Comparison of ENCODE assay signal across 8 cellular contexts in genomic region chr10:97335188-97335619, GRCh38. TPM values are rescaled to one million over a fixed set of nuclear protein-coding genes. Genes with fewer than 3 reads are reported as not detected.
DNase-seq lines count a peak whose midpoint lies in the region; ATAC-seq and TF ChIP-seq lines count a peak whose summit lies in the region.

No MANE protein-coding gene starts in this region.

- peak overlapping the region; percentile 32 for H3K4me3 ChIP-seq in CD4-positive, CD25-positive, alpha-beta regulatory T cell (ENCODE audit: low read depth, low read length)
- H3K4me3 ChIP-seq in Karpas-422 (ENCODE audit: low read length) (peak overlapping the region; percentile 69; the same call in 1 of the 2 replicates), osteoblast (ENCODE audit: insufficient read depth, low read length) (peak overlapping the region; percentile 84)

- H3K9me3 ChIP-seq in CD4-positive, CD25-positive, alpha-beta regulatory T cell (ENCODE audit: control insufficient read depth in 2 of 2, low read length in 2 of 2): no peaks in the 10 kb centered on the region
- H3K9me3 ChIP-seq in Karpas-422 (ENCODE audit: low read length): no peaks in the 10 kb centered on the region
- H3K9me3 ChIP-seq in osteoblast (ENCODE audit: low read depth, low read length): no peaks in the 10 kb centered on the region

- H3K9me3 Mint-ChIP-seq in CD4-positive, CD25-positive, alpha-beta regulatory T cell: no peaks in the 10 kb centered on the region
- H3K9me3 Mint-ChIP-seq in effector memory CD8-positive, alpha-beta T cell: no peaks in the 10 kb centered on the region

- peak overlapping the region; percentile 71 to 83 (median 80) for H3K4me3 Mint-ChIP-seq in CD4-positive, CD25-positive, alpha-beta regulatory T cell
- H3K4me3 Mint-ChIP-seq in effector memory CD8-positive, alpha-beta T cell: peak overlapping the region; percentile 67 to 68

- peak overlapping the region; percentile 94 for H3K27ac ChIP-seq in CD4-positive, CD25-positive, alpha-beta regulatory T cell (ENCODE audit: insufficient read depth, low read length, poor library complexity, severe bottlenecking)
- H3K27ac ChIP-seq in Karpas-422 (ENCODE audit: low read length): no peak overlapping the region
- no peak overlapping the region for H3K27ac ChIP-seq in osteoblast (ENCODE audit: low read depth, low read length)

- H3K4me2 ChIP-seq in Karpas-422 (ENCODE audit: low read depth, low read length, poor library complexity, severe bottlenecking): peak overlapping the region; percentile 78
- peak overlapping the region; percentile 90 for H3K4me2 ChIP-seq in osteoblast (ENCODE audit: insufficient read depth, low read length)

- peaks cover 16% of the 10 kb centered on the region for H3K36me3 Mint-ChIP-seq in CD4-positive, CD25-positive, alpha-beta regulatory T cell
- H3K36me3 Mint-ChIP-seq in effector memory CD8-positive, alpha-beta T cell (ENCODE audit: insufficient read depth): peaks cover 22% of the 10 kb centered on the region

- no peaks in the 10 kb centered on the region for H3K9me2 ChIP-seq in Karpas-422 (replicated peaks; ENCODE audit: insufficient read depth, low read length)

- peak overlapping the region; percentile 80 for H3K9ac ChIP-seq in Karpas-422 (ENCODE audit: low read length)

- peaks cover 19% of the 10 kb centered on the region for H3K79me2 ChIP-seq in Karpas-422 (ENCODE audit: low read length)
- H3K79me2 ChIP-seq in osteoblast (ENCODE audit: insufficient read depth, low read length): peaks cover 10% of the 10 kb centered on the region

- peaks cover 5% of the 10 kb centered on the region for H3K27me3 ChIP-seq in CD4-positive, CD25-positive, alpha-beta regulatory T cell (ENCODE audit: control insufficient read depth, insufficient read depth, low read length)
- H3K27me3 ChIP-seq in Karpas-422 (ENCODE audit: low read length) (no peaks in the 10 kb centered on the region), osteoblast (ENCODE audit: insufficient read depth, low read length) (peaks cover 34% of the 10 kb centered on the region)

- DNase-seq in CD4-positive, CD25-positive, alpha-beta regulatory T cell: no peak
- no peak for DNase-seq in Karpas-422
- no peak for DNase-seq in effector memory CD8-positive, alpha-beta T cell
- no peak for DNase-seq in osteoblast (ENCODE audit: insufficient read length, low spot score, missing footprints)
- DNase-seq in inferior parietal cortex (ENCODE audit: extremely low spot score): no peak

- peaks cover 39% of the 10 kb centered on the region for H3K4me1 ChIP-seq in CD4-positive, CD25-positive, alpha-beta regulatory T cell (ENCODE audit: control insufficient read depth, insufficient read depth, low read length, poor library complexity, severe bottlenecking)
- H3K4me1 ChIP-seq in Karpas-422 (ENCODE audit: low read length) (peaks cover 31% of the 10 kb centered on the region), osteoblast (ENCODE audit: insufficient read depth, low read length) (peaks cover 20% of the 10 kb centered on the region)

- no peak overlapping the region for H2AFZ ChIP-seq in Karpas-422 (ENCODE audit: low read length)
- H2AFZ ChIP-seq in osteoblast (ENCODE audit: low read length): peak overlapping the region; percentile 29

- no peak overlapping the region for H3K27ac Mint-ChIP-seq in CD4-positive, CD25-positive, alpha-beta regulatory T cell
- H3K27ac Mint-ChIP-seq in effector memory CD8-positive, alpha-beta T cell: peak overlapping the region; percentile 87 to 88

- peaks cover 8 to 40% (median 27%) of the 10 kb centered on the region in 4 donors for H3K4me1 Mint-ChIP-seq in CD4-positive, CD25-positive, alpha-beta regulatory T cell
- H3K4me1 Mint-ChIP-seq in effector memory CD8-positive, alpha-beta T cell (ENCODE audit: low read depth in 2 of 2): peaks cover 23 to 27% of the 10 kb centered on the region in 2 donors

- H3K27me3 Mint-ChIP-seq in CD4-positive, CD25-positive, alpha-beta regulatory T cell: peaks cover 21% of the 10 kb centered on the region
- no peaks in the 10 kb centered on the region for H3K27me3 Mint-ChIP-seq in effector memory CD8-positive, alpha-beta T cell

- no peak for ATAC-seq in CD4-positive, CD25-positive, alpha-beta regulatory T cell (ENCODE audit: low read depth in 2 of 2)
- peak; percentile 4 for ATAC-seq in effector memory CD8-positive, alpha-beta T cell (replicated peaks)
- ATAC-seq in HG03095 (IDR thresholded peaks at IDR 0.05; ENCODE audit: unreplicated experiment) (no peak), HG02885 (IDR thresholded peaks at IDR 0.05; ENCODE audit: poor library complexity, unreplicated experiment) (no peak), HG03175 (IDR thresholded peaks at IDR 0.05; ENCODE audit: unreplicated experiment) (no peak)

- TF ChIP-seq CTCF in osteoblast (IDR thresholded peaks at IDR 0.05; ENCODE audit: extremely low read depth, low read depth, low read length): no peak

- peaks cover 8% of the 10 kb centered on the region; the same call in 1 of the 2 replicates for H4K20me1 ChIP-seq in Karpas-422 (ENCODE audit: insufficient read depth, low read depth, low read length)
- H4K20me1 ChIP-seq in osteoblast (ENCODE audit: insufficient read depth, low read length): no peaks in the 10 kb centered on the region

- H3K36me3 ChIP-seq in CD4-positive, CD25-positive, alpha-beta regulatory T cell (ENCODE audit: control insufficient read depth, insufficient read depth, low read length): no peaks in the 10 kb centered on the region
- no peaks in the 10 kb centered on the region for H3K36me3 ChIP-seq in Karpas-422 (ENCODE audit: insufficient read depth, low read length)
- H3K36me3 ChIP-seq in osteoblast (ENCODE audit: insufficient read depth, low read length): no peaks in the 10 kb centered on the region

RNA-seq across cellular contexts. Expression of gene FRAT2, which starts 0.7 kb away (rescaled TPM):
- 28.0 TPM for total RNA-seq in CD4-positive, CD25-positive, alpha-beta regulatory T cell
- polyA plus RNA-seq in CD4-positive, CD25-positive, alpha-beta regulatory T cell: 10 to 100 TPM in 3 of 4 donors, 1 to 10 TPM in 1; 8.8 to 17.2 (median 10.9) TPM
- total RNA-seq in Karpas-422 (2014; rRNA removed; shearing (Covaris generic); ENCODE audit: low replicate concordance): 8.3 and 12.0 TPM in 2 replicates
- 8.0 and 9.4 TPM in 2 replicates for total RNA-seq in osteoblast

RNA-seq across cellular contexts. Expression of gene FRAT1, which starts 16.1 kb away (rescaled TPM):
- total RNA-seq in CD4-positive, CD25-positive, alpha-beta regulatory T cell: 28.2 TPM
- polyA plus RNA-seq in CD4-positive, CD25-positive, alpha-beta regulatory T cell: 1 to 10 TPM; 5.6 to 8.9 (median 6.4) TPM
- total RNA-seq in Karpas-422 (2014; rRNA removed; shearing (Covaris generic); ENCODE audit: low replicate concordance): 2.5 and 3.6 TPM in 2 replicates
- total RNA-seq in osteoblast: 3.3 and 3.8 TPM in 2 replicates

RNA-seq across cellular contexts. Expression of gene ARHGAP19, which starts 42.8 kb away (rescaled TPM):
- total RNA-seq in CD4-positive, CD25-positive, alpha-beta regulatory T cell: 12.9 TPM
- 10 to 100 TPM in 1 of 4 donors, 1 to 10 TPM in 3; 4.4 to 11.1 (median 6.8) TPM for polyA plus RNA-seq in CD4-positive, CD25-positive, alpha-beta regulatory T cell
- total RNA-seq in Karpas-422 (2014; rRNA removed; shearing (Covaris generic); ENCODE audit: low replicate concordance): 10.4 and 11.4 TPM in 2 replicates
- 7.7 and 8.7 TPM in 2 replicates for total RNA-seq in osteoblast

Comparison
In these comparisons a context has a peak if more than half of its experiments do, and no peak if none do; other contexts are left out.
1. H3K4me3 ChIP-seq: peak in every context shown above with its lines; median percentile 84 in osteoblast; 69 in Karpas-422; 32 in CD4-positive, CD25-positive, alpha-beta regulatory T cell.
2. H3K27ac Mint-ChIP-seq: peak in effector memory CD8-positive, alpha-beta T cell (2 of 2); none in CD4-positive, CD25-positive, alpha-beta regulatory T cell (0 of 3).